Comparison of ENCODE assay signal across 15 cellular contexts in the genomic region with DNA sequence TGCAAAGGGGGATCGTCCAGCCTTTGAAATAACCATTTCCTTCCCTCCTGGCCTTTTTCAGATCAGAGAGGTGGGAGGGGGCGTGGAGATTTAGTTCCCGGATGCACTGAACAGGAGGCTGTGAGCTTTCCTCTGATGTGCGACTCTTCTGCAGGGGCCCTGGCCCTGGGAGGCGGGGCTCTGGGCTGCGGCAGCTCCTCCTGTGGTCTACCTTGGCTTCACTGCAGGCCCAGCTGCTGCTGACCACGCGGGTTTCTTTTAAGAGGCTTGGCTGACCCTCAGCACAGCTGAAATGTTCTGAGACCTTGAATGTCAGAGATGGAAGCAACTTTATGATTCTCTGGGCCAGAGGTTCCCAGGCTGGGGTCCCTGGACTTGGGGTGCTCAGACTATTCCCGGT. TPM values are rescaled to one million over a fixed set of nuclear protein-coding genes. Genes with fewer than 3 reads are reported as not detected.
DNase-seq lines count a peak whose midpoint lies in the region; ATAC-seq and TF ChIP-seq lines count a peak whose summit lies in the region.
"Had no signal": no experiment of that assay in that cellular context is flagged by ENCODE, and none has a peak within 500 bp of the region (broad histone marks: within the 10 kb centered on the region; RNA-seq: fewer than 3 reads in every experiment).

No MANE protein-coding gene starts in this region.

- H3K4me3 ChIP-seq in fibroblast of lung (replicated peaks in 1 of 4; ENCODE audit: control extremely low read depth in 1 of 4, insufficient read depth in 1 of 4, low read depth in 3 of 4, low read length in 4 of 4) (no peak overlapping the region), left lung (no peak overlapping the region), tibial nerve (no peak overlapping the region)
- H3K4me3 ChIP-seq in naive thymus-derived CD4-positive, alpha-beta T cell (ENCODE audit: low read length) = no peak overlapping the region
- H3K4me3 ChIP-seq: skin epidermis, thoracic aorta had no signal

- H3K27me3 ChIP-seq in fibroblast of lung (ENCODE audit: control insufficient read depth, insufficient read depth, low read length) = no peaks in the 10 kb centered on the region
- no peaks in the 10 kb centered on the region for H3K27me3 ChIP-seq in left lung
- H3K27me3 ChIP-seq in tibial nerve = no peaks in the 10 kb centered on the region
- no peaks in the 10 kb centered on the region for H3K27me3 ChIP-seq in naive thymus-derived CD4-positive, alpha-beta T cell (ENCODE audit: control insufficient read depth in 2 of 2, insufficient read depth in 2 of 2, low read length in 2 of 2)

- intact Hi-C loops in left lung (cut with DNase I) = no loop called here
- intact Hi-C loops in naive thymus-derived CD4-positive, alpha-beta T cell (cut with micrococcal nuclease) = no loop called here

- no peak overlapping the region for H2AFZ ChIP-seq in fibroblast of lung (ENCODE audit: low read length)

- no peaks in the 10 kb centered on the region for H4K20me1 ChIP-seq in fibroblast of lung (ENCODE audit: control insufficient read depth, extremely low read depth, insufficient read depth, low read length)

- no peaks in the 10 kb centered on the region for H3K36me3 ChIP-seq in fibroblast of lung (ENCODE audit: control insufficient read depth, insufficient read depth, low read length)
- no peaks in the 10 kb centered on the region for H3K36me3 ChIP-seq in left lung
- no peaks in the 10 kb centered on the region for H3K36me3 ChIP-seq in tibial nerve
- no peaks in the 10 kb centered on the region for H3K36me3 ChIP-seq in naive thymus-derived CD4-positive, alpha-beta T cell (ENCODE audit: control insufficient read depth in 2 of 3, insufficient read depth in 3 of 3, low read length in 3 of 3)
- H3K36me3 ChIP-seq: thoracic aorta had no signal

- no peaks in the 10 kb centered on the region for H3K9me3 ChIP-seq in fibroblast of lung (ENCODE audit: control insufficient read depth, insufficient read depth, low read depth, low read length)
- no peaks in the 10 kb centered on the region for H3K9me3 ChIP-seq in left lung
- H3K9me3 ChIP-seq in tibial nerve = no peaks in the 10 kb centered on the region
- no peaks in the 10 kb centered on the region for H3K9me3 ChIP-seq in naive thymus-derived CD4-positive, alpha-beta T cell (ENCODE audit: control insufficient read depth in 2 of 3, low read length in 3 of 3)
- H3K9me3 ChIP-seq: thoracic aorta had no signal

- H3K9me3 Mint-ChIP-seq in activated naive CD4-positive, alpha-beta T cell treated with anti-CD3 and anti-CD28 coated beads, Interleukin-2, amount 10 ng/mL, durations not matched to agents 7 days and 5 days = no peaks in the 10 kb centered on the region
- peaks cover 0 to 1% (median 0%) of the 10 kb centered on the region in 11 donors for H3K9me3 Mint-ChIP-seq in naive thymus-derived CD4-positive, alpha-beta T cell
- H3K9me3 Mint-ChIP-seq: activated T-helper 1 cell treated with anti-CD3 and anti-CD28 coated beads, Interleukin-12 subunit alpha, Interleukin-12 subunit beta, Interleukin-2, Interleukin-4 antibody, amounts not matched to agents 30 ng/mL and 10 ng/mL and 1 ng/mL, durations not matched to agents 14 hours and 24 hours and 36 hours had no signal

- no peaks in the 10 kb centered on the region for H3K79me2 ChIP-seq in fibroblast of lung (ENCODE audit: control insufficient read depth, insufficient read depth, low read length)

- H3K4me1 Mint-ChIP-seq in activated naive CD4-positive, alpha-beta T cell treated with anti-CD3 and anti-CD28 coated beads, Interleukin-2, amount 10 ng/mL, durations not matched to agents 7 days and 5 days = no peaks in the 10 kb centered on the region
- no peaks in the 10 kb centered on the region for H3K4me1 Mint-ChIP-seq in naive thymus-derived CD4-positive, alpha-beta T cell
- H3K4me1 Mint-ChIP-seq: activated CD4-positive, alpha-beta T cell treated with anti-CD3 and anti-CD28 coated beads for 36 hours had no signal

- 22 to 27% methylated on average over 9 of the region's 9 CpGs for WGBS in tibial nerve, 2 donors

- H3K27ac ChIP-seq in fibroblast of lung (ENCODE audit: insufficient read depth, low read length) (no peak overlapping the region), left lung (no peak overlapping the region), tibial nerve (peak overlapping the region in 3 of 4 donors; percentile 10 to 70 (median 50))
- H3K27ac ChIP-seq in naive thymus-derived CD4-positive, alpha-beta T cell (ENCODE audit: low read depth, low read length) = no peak overlapping the region
- H3K27ac ChIP-seq: epithelial cell of prostate, thoracic aorta had no signal

- TF ChIP-seq POLR2A in tibial nerve (IDR thresholded peaks at IDR 0.05) = no peak

- no peak overlapping the region for H3K4me2 ChIP-seq in fibroblast of lung (ENCODE audit: extremely low read depth, insufficient read depth, low read length)

- H3K9ac ChIP-seq in fibroblast of lung (ENCODE audit: insufficient read depth, low read length) = no peak overlapping the region

- H3K36me3 Mint-ChIP-seq in activated naive CD4-positive, alpha-beta T cell treated with anti-CD3 and anti-CD28 coated beads, Interleukin-2, amount 10 ng/mL, durations not matched to agents 7 days and 5 days = no peaks in the 10 kb centered on the region
- H3K36me3 Mint-ChIP-seq in naive thymus-derived CD4-positive, alpha-beta T cell = no peaks in the 10 kb centered on the region

- H3K27me3 Mint-ChIP-seq in activated naive CD4-positive, alpha-beta T cell treated with anti-CD3 and anti-CD28 coated beads, Interleukin-2, amount 10 ng/mL, durations not matched to agents 7 days and 5 days = peaks cover 22% of the 10 kb centered on the region
- H3K27me3 Mint-ChIP-seq in naive thymus-derived CD4-positive, alpha-beta T cell = peaks cover 0 to 15% (median 0%) of the 10 kb centered on the region in 5 donors

- H3K4me1 ChIP-seq in fibroblast of lung (ENCODE audit: control insufficient read depth, extremely low read depth, insufficient read depth, low read length) (peaks cover 3% of the 10 kb centered on the region), left lung (peaks cover 0 to 4% of the 10 kb centered on the region in 2 donors), tibial nerve (peaks cover 5 to 34% (median 14%) of the 10 kb centered on the region in 4 donors)
- no peaks in the 10 kb centered on the region for H3K4me1 ChIP-seq in naive thymus-derived CD4-positive, alpha-beta T cell (ENCODE audit: control insufficient read depth in 2 of 2, insufficient read depth in 2 of 2, low read length in 2 of 2)

- no peak overlapping the region for H3K27ac Mint-ChIP-seq in activated naive CD4-positive, alpha-beta T cell treated with anti-CD3 and anti-CD28 coated beads, Interleukin-2, amount 10 ng/mL, durations not matched to agents 7 days and 5 days
- H3K27ac Mint-ChIP-seq in naive thymus-derived CD4-positive, alpha-beta T cell = no peak overlapping the region
- H3K27ac Mint-ChIP-seq: activated CD4-positive, alpha-beta T cell treated with anti-CD3 and anti-CD28 coated beads for 36 hours; activated T-helper 1 cell treated with anti-CD3 and anti-CD28 coated beads, Interleukin-12 subunit alpha, Interleukin-12 subunit beta, Interleukin-2, Interleukin-4 antibody, amounts not matched to agents 30 ng/mL and 10 ng/mL and 1 ng/mL, durations not matched to agents 14 hours and 24 hours and 36 hours had no signal

- POLR2A ChIA-PET in naive thymus-derived CD4-positive, alpha-beta T cell (lab: Charles Lee) = no interaction called here

- no peak for TF ChIP-seq EP300 in tibial nerve (IDR thresholded peaks at IDR 0.05)

- peak; percentile 71 for ATAC-seq in left lung
- ATAC-seq in naive thymus-derived CD4-positive, alpha-beta T cell = no peak
- ATAC-seq: activated CD4-positive, alpha-beta T cell treated with anti-CD3 and anti-CD28 coated beads for 36 hours; SK-N-SH treated with all-trans-retinoic acid at 6 μM for 48 hours had no signal

- H3K4me3 Mint-ChIP-seq in activated naive CD4-positive, alpha-beta T cell treated with anti-CD3 and anti-CD28 coated beads, Interleukin-2, amount 10 ng/mL, durations not matched to agents 7 days and 5 days = no peak overlapping the region
- no peak overlapping the region for H3K4me3 Mint-ChIP-seq in naive thymus-derived CD4-positive, alpha-beta T cell
- H3K4me3 Mint-ChIP-seq: activated CD4-positive, alpha-beta T cell treated with anti-CD3 and anti-CD28 coated beads for 36 hours; activated T-helper 1 cell treated with anti-CD3 and anti-CD28 coated beads, Interleukin-12 subunit alpha, Interleukin-12 subunit beta, Interleukin-2, Interleukin-4 antibody, amounts not matched to agents 30 ng/mL and 10 ng/mL and 1 ng/mL, durations not matched to agents 14 hours and 24 hours and 36 hours had no signal

- DNase-seq in SW480 (ENCODE audit: low spot score) = peak; percentile 9
- peak; percentile 42 to 67 for DNase-seq in fibroblast of lung (ENCODE audit: low read depth in 2 of 2)
- no peak for DNase-seq in left lung
- peak in 1 of 2 donors; percentile 41 for DNase-seq in tibial nerve (ENCODE audit: low spot score in 2 of 2)
- DNase-seq in DMS153 (lab: John Stamatoyannopoulos, UW) = no peak
- DNase-seq in D341Med (ENCODE audit: low spot score) = no peak
- DNase-seq in activated naive CD4-positive, alpha-beta T cell treated with anti-CD3 and anti-CD28 coated beads, Interleukin-2, amount 10 ng/mL, durations not matched to agents 7 days and 5 days = no peak
- DNase-seq in naive thymus-derived CD4-positive, alpha-beta T cell = no peak
- DNase-seq: activated CD4-positive, alpha-beta T cell treated with anti-CD3 and anti-CD28 coated beads for 36 hours; NCI-H2029 had no signal

- CTCF ChIA-PET in activated naive CD4-positive, alpha-beta T cell treated with anti-CD3 and anti-CD28 coated beads, Interleukin-2, amount 10 ng/mL, durations not matched to agents 7 days and 5 days (lab: Charles Lee) = no interaction called here
- CTCF ChIA-PET in naive thymus-derived CD4-positive, alpha-beta T cell (lab: Charles Lee) = no interaction called here

- TF ChIP-seq CTCF in fibroblast of lung (conservative IDR thresholded peaks at IDR 0.05 in 1 of 2, IDR thresholded peaks at IDR 0.05 in 1 of 2; ENCODE audit: low read depth in 1 of 2, low read length in 2 of 2) = no peak
- no peak for TF ChIP-seq CTCF in left lung (IDR thresholded peaks at IDR 0.05)
- TF ChIP-seq CTCF in tibial nerve (IDR thresholded peaks at IDR 0.05) = no peak

RNA-seq across cellular contexts. Expression of a gene that starts 27.0 kb away (rescaled TPM):
- 41.0 and 43.9 TPM in 2 replicates for total RNA-seq in fibroblast of lung
- polyA plus RNA-seq in fibroblast of lung = 13.3 and 15.9 TPM in 2 replicates
- polyA plus RNA-seq in fibroblast of lung (2012) = 13.1 and 15.3 TPM in 2 replicates
- polyA minus RNA-seq in fibroblast of lung (ENCODE audit: low replicate concordance) = 12.2 and 12.6 TPM in 2 replicates
- 10 to 100 TPM; 42.7 to 58.4 TPM for total RNA-seq in left lung
- total RNA-seq in tibial nerve = 10 to 100 TPM; 25.8 to 55.3 (median 36.0) TPM
- under 1 TPM in 2 of 5 experiments, not detected in 3; 0.05 to 0.31 TPM for total RNA-seq in naive thymus-derived CD4-positive, alpha-beta T cell
- polyA plus RNA-seq in naive thymus-derived CD4-positive, alpha-beta T cell = not detected
- total RNA-seq: activated CD4-positive, alpha-beta T cell treated with anti-CD3 and anti-CD28 coated beads for 36 hours had no signal

Comparison
In these comparisons a context has a peak if more than half of its experiments do, and no peak if none do; other contexts are left out.
1. DNase-seq: peak in SW480 (single experiment) and fibroblast of lung (2 of 2); none in left lung (0 of 2), DMS153 (single experiment), D341Med (single experiment), activated naive CD4-positive, alpha-beta T cell treated with anti-CD3 and anti-CD28 coated beads, Interleukin-2, amount 10 ng/mL, durations not matched to agents 7 days and 5 days (single experiment) and naive thymus-derived CD4-positive, alpha-beta T cell (0 of 9).
2. H3K27ac ChIP-seq: peak in tibial nerve (3 of 4); none in fibroblast of lung (single experiment), left lung (0 of 2) and naive thymus-derived CD4-positive, alpha-beta T cell (single experiment).
3. RNA of a gene that starts 27.0 kb away (total RNA-seq): 42.7 to 58.4 TPM in left lung, 41.0 to 43.9 TPM in fibroblast of lung and 25.8 to 55.3 TPM in tibial nerve; 0.05 to 0.31 TPM in naive thymus-derived CD4-positive, alpha-beta T cell; every median in the first group is over 10 times any median in the second.